Comparison of ENCODE assay signal across 1 cellular context in the genomic region with DNA sequence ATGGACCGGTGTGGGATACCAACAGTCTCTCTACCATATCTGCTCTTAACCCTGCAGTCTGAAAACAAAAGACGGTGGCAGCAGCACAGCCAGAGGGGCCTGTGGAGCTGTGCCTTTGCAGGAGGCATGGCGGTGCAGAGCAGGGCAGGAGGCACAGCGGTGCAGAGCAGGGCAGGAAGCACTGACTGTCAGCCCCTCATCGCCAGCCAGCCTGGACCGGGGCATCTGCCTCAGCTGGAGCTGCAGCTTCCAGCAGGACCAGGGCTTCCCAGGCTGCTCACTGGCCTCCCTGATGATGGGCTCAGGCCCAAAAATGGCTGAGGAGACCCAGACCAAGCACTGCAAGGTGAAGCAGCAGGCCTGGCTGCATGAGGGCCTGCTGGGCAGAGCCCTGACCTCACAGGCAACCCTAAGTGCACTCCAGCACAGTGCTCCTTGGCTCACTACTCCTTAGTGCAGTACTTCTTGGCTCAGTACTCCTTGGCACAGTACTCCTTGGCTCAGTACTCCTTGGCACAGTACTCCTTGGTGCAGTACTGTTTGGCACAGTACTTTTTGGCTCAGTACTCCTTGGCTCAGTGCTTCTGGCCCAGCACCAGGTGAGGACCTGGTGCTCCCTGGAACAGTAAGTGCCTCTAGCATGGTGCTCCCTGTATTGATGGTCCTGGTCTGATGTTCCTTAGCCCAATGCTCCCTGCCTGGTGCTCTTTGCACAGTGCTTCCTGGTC.
TF ChIP-seq lines count a peak whose summit lies in the region.

No MANE protein-coding gene starts in this region.

TF ChIP-seq in HepG2, 621 proteins besides CTCF, POLR2A, EP300 and RAD21:
- TF ChIP-seq ZNF501 (CRISPR knock-in tag; IDR thresholded peaks at IDR 0.05) (no peak), ZSCAN21 (CRISPR knock-in tag; IDR thresholded peaks at IDR 0.05; ENCODE audit: borderline replicate concordance) (peak; percentile 97)
